9 cellular contexts compared by ENCODE assay signal in the genomic region with DNA sequence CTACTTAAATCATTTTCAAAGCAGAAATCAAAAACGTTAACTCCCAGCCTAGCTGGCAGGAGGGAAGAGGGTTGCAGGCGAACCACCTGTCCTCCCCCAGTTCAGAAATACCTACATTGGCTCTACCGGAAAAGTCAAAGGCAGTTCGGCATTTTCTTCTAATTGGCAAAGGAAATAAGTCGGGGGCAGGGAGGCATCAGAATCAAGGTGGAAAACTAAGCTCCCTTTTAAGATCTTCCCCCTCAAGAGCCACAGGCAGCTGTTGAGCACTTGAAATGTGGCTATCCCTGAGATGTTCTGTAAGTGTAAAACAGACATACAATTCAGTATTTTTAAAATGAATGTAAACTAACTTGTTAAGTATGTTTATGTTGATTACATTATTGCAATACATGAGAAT. TPM values are rescaled to one million over a fixed set of nuclear protein-coding genes. Genes with fewer than 3 reads are reported as not detected.
DNase-seq lines count a peak whose midpoint lies in the region; ATAC-seq and TF ChIP-seq lines count a peak whose summit lies in the region.
"Had no signal": no experiment of that assay in that cellular context is flagged by ENCODE, and none has a peak within 500 bp of the region (broad histone marks: within the 10 kb centered on the region; RNA-seq: fewer than 3 reads in every experiment).

No MANE protein-coding gene starts in this region.

- no peak for ATAC-seq in left cardiac atrium
- no peak for ATAC-seq in activated naive CD4-positive, alpha-beta T cell treated with anti-CD3 and anti-CD28 coated beads, Interleukin-2, amount 50 U/mL, for 72 hours
- ATAC-seq in upper lobe of right lung = no peak
- ATAC-seq in GM18517 (IDR thresholded peaks at IDR 0.05; ENCODE audit: unreplicated experiment) = no peak

- H3K27ac ChIP-seq in right atrium auricular region = peak overlapping the region in 1 of 2 donors; percentile 86
- peak overlapping the region; percentile 96 for H3K27ac ChIP-seq in upper lobe of right lung
- no peak overlapping the region for H3K27ac ChIP-seq in tibial artery

- TF ChIP-seq CTCF in right atrium auricular region (IDR thresholded peaks at IDR 0.05) = no peak
- TF ChIP-seq CTCF in mesothelial cell of epicardium (IDR thresholded peaks at IDR 0.05; ENCODE audit: unreplicated experiment) = no peak
- no peak for TF ChIP-seq CTCF in upper lobe of right lung (IDR thresholded peaks at IDR 0.05)
- no peak for TF ChIP-seq CTCF in tibial artery (IDR thresholded peaks at IDR 0.05)

- intact Hi-C loops in left cardiac atrium (cut with DNase I) = loop anchor here (2.0 to 10.0 kb wide), 3 partner anchors 95 to 165 kb away; no protein-coding TSS in a partner anchor
- intact Hi-C loops in upper lobe of right lung (cut with DNase I) = no loop called here
- intact Hi-C loops in tibial artery (cut with DNase I; ENCODE audit: low total_unique reads) = no loop called here

- H3K27ac Mint-ChIP-seq in activated naive CD4-positive, alpha-beta T cell treated with anti-CD3 and anti-CD28 coated beads, Interleukin-2, amount 50 U/mL, for 72 hours = peak overlapping the region; percentile 97
- no peak overlapping the region for H3K27ac Mint-ChIP-seq in mesothelial cell of epicardium

- peaks cover 12 to 36% of the 10 kb centered on the region in 2 donors for H3K36me3 Mint-ChIP-seq in activated naive CD4-positive, alpha-beta T cell treated with anti-CD3 and anti-CD28 coated beads, Interleukin-2, amount 50 U/mL, for 72 hours
- H3K36me3 Mint-ChIP-seq in mesothelial cell of epicardium = no peaks in the 10 kb centered on the region

- no peaks in the 10 kb centered on the region for H3K9me3 ChIP-seq in right atrium auricular region
- H3K9me3 ChIP-seq in upper lobe of right lung = no peaks in the 10 kb centered on the region
- H3K9me3 ChIP-seq in tibial artery = no peaks in the 10 kb centered on the region

- peaks cover 11% of the 10 kb centered on the region for H3K4me1 Mint-ChIP-seq in mesothelial cell of epicardium

- H3K4me3 ChIP-seq in right atrium auricular region (peak overlapping the region; percentile 75 to 79), upper lobe of right lung (peak overlapping the region; percentile 83), tibial artery (peak overlapping the region in 1 of 2 donors; percentile 87)

- H3K36me3 ChIP-seq in right atrium auricular region (no peaks in the 10 kb centered on the region), upper lobe of right lung (no peaks in the 10 kb centered on the region), tibial artery (no peaks in the 10 kb centered on the region)

- no peaks in the 10 kb centered on the region for H3K27me3 ChIP-seq in right atrium auricular region
- no peaks in the 10 kb centered on the region for H3K27me3 ChIP-seq in upper lobe of right lung
- peaks cover 0 to 5% of the 10 kb centered on the region in 2 donors for H3K27me3 ChIP-seq in tibial artery

- peak overlapping the region; percentile 83 for H3K4me3 Mint-ChIP-seq in mesothelial cell of epicardium

- H3K9me3 Mint-ChIP-seq in activated naive CD4-positive, alpha-beta T cell treated with anti-CD3 and anti-CD28 coated beads, Interleukin-2, amount 50 U/mL, for 72 hours = peaks cover 0 to 5% of the 10 kb centered on the region in 2 donors
- H3K9me3 Mint-ChIP-seq in mesothelial cell of epicardium = no peaks in the 10 kb centered on the region

- peaks cover 61% of the 10 kb centered on the region for H3K27me3 Mint-ChIP-seq in mesothelial cell of epicardium (ENCODE audit: low read depth)

- DNase-seq in right atrium auricular region (ENCODE audit: low spot score) (no peak), left cardiac atrium (no peak), mesothelial cell of epicardium (ENCODE audit: low spot score in 2 of 2, unreplicated experiment in 2 of 2) (no peak), upper lobe of right lung (no peak), DMS 273 treated with DMSO at 0.1 percent for 48 hours (lab: John Stamatoyannopoulos, UW) (no peak), tibial artery (no peak)
- DNase-seq in activated naive CD4-positive, alpha-beta T cell treated with anti-CD3 and anti-CD28 coated beads, Interleukin-2, amount 50 U/mL, for 72 hours (ENCODE audit: low spot score in 2 of 2) = no peak
- DNase-seq: cerebellar nuclear complex had no signal

- peaks cover 0 to 14% of the 10 kb centered on the region in 2 donors for H3K4me1 ChIP-seq in right atrium auricular region
- H3K4me1 ChIP-seq in upper lobe of right lung = peaks cover 24% of the 10 kb centered on the region
- H3K4me1 ChIP-seq in tibial artery = peaks cover 0 to 25% (median 11%) of the 10 kb centered on the region in 4 donors

RNA-seq across cellular contexts. Expression of a gene that starts 1.0 kb away (rescaled TPM):
- total RNA-seq in right atrium auricular region (10 to 100 TPM; 24.4 to 45.1 TPM), left cardiac atrium (10 to 100 TPM; 15.6 to 24.6 TPM), mesothelial cell of epicardium (6.7 to 12.0 TPM (median 9.6 TPM) in 3 replicates), upper lobe of right lung (53.8 TPM)
- 100 to 1,000 TPM; 137 to 167 TPM for total RNA-seq in activated naive CD4-positive, alpha-beta T cell treated with anti-CD3 and anti-CD28 coated beads, Interleukin-2, amount 50 U/mL, for 72 hours

Comparison
In these comparisons a context has a peak if more than half of its experiments do, and no peak if none do; other contexts are left out.
1. intact Hi-C loops: an anchor here in left cardiac atrium (2.0 to 10.0 kb wide); none called in upper lobe of right lung and tibial artery.